16 cellular contexts compared by ENCODE assay signal in genomic region chr1:23726669-23727068, GRCh38. TPM values are rescaled to one million over a fixed set of nuclear protein-coding genes. Genes with fewer than 3 reads are reported as not detected.
DNase-seq lines count a peak whose midpoint lies in the region; ATAC-seq and TF ChIP-seq lines count a peak whose summit lies in the region.
"Had no signal": no experiment of that assay in that cellular context is flagged by ENCODE, and none has a peak within 500 bp of the region (broad histone marks: within the 10 kb centered on the region; RNA-seq: fewer than 3 reads in every experiment).

No MANE protein-coding gene starts in this region.

- intact Hi-C loops in prostate gland (cut with DNase I), result no loop called here

- TF ChIP-seq POLR2A in prostate gland (IDR thresholded peaks at IDR 0.05), result no peak

- H3K4me3 ChIP-seq in BLaER1 treated with 17β-estradiol and CSF1 and Interleukin-3, amounts not matched to agents 10 nM and 100 nM, result no peak overlapping the region
- no peak overlapping the region for H3K4me3 ChIP-seq in prostate gland
- H3K4me3 ChIP-seq: HAP-1, neural progenitor cell, tibial nerve had no signal

- no peak overlapping the region for H3K9ac ChIP-seq in BLaER1 treated with 17β-estradiol and CSF1 and Interleukin-3, amounts not matched to agents 10 nM and 100 nM
- H3K9ac ChIP-seq: neural progenitor cell had no signal

- no peak for ATAC-seq in HG03139 (IDR thresholded peaks at IDR 0.05; ENCODE audit: unreplicated experiment)
- ATAC-seq: PC-3 had no signal

- H3K4me1 ChIP-seq in BLaER1 treated with 17β-estradiol and CSF1 and Interleukin-3, amounts not matched to agents 10 nM and 100 nM, result peaks cover 31 to 61% (median 51%) of the 10 kb centered on the region in 10 experiments
- peaks cover 4% of the 10 kb centered on the region for H3K4me1 ChIP-seq in prostate gland (replicated peaks)
- H3K4me1 ChIP-seq: HAP-1, neural progenitor cell had no signal

- peaks cover 0 to 13% (median 0%) of the 10 kb centered on the region in 11 experiments; a peak in 2 of 22 replicates for H3K36me3 ChIP-seq in BLaER1 treated with 17β-estradiol and CSF1 and Interleukin-3, amounts not matched to agents 10 nM and 100 nM
- no peaks in the 10 kb centered on the region for H3K36me3 ChIP-seq in prostate gland
- H3K36me3 ChIP-seq: HAP-1, neural progenitor cell, tibial nerve had no signal

- TF ChIP-seq CTCF in prostate gland (IDR thresholded peaks at IDR 0.05), result no peak

- H3K9me3 ChIP-seq in BLaER1 treated with 17β-estradiol and CSF1 and Interleukin-3, amounts not matched to agents 10 nM and 100 nM (replicated peaks in 1 of 11), result no peaks in the 10 kb centered on the region
- no peaks in the 10 kb centered on the region for H3K9me3 ChIP-seq in prostate gland
- H3K9me3 ChIP-seq: Caco-2, HAP-1, tibial nerve had no signal

- peak overlapping the region in 7 of 11 experiments; percentile 32 to 76 (median 60); a peak in 10 of 22 replicates for H3K4me2 ChIP-seq in BLaER1 treated with 17β-estradiol and CSF1 and Interleukin-3, amounts not matched to agents 10 nM and 100 nM
- H3K4me2 ChIP-seq: neural progenitor cell had no signal

- 92% methylated on average over 2 of the region's 2 CpGs for WGBS in prostate gland

- DNase-seq in MV-4-11 (lab: John Stamatoyannopoulos, UW), result peak; percentile 2
- DNase-seq in fibroblast of gingiva (ENCODE audit: low read depth), result peak; percentile 45
- DNase-seq in prostate gland (ENCODE audit: low spot score), result no peak
- no peak for DNase-seq in NCI-H748 (lab: John Stamatoyannopoulos, UW; ENCODE audit: unreplicated experiment)
- DNase-seq in NCI-H2081 (lab: John Stamatoyannopoulos, UW), result no peak
- no peak for DNase-seq in NCI-H446 treated with DMSO at 0.1 percent for 48 hours (lab: John Stamatoyannopoulos, UW)
- DNase-seq: MM.1S; NCI-H774; PC-3; stimulated activated CD4-positive, alpha-beta T cell treated with anti-CD3 and anti-CD28 coated beads, Interleukin-12 subunit alpha, Interleukin-12 subunit beta, amount 100 ng/mL, for 4 hours had no signal

- H4K20me1 ChIP-seq in BLaER1 treated with 17β-estradiol and CSF1 and Interleukin-3, amounts not matched to agents 10 nM and 100 nM, result peaks cover 10 to 69% (median 17%) of the 10 kb centered on the region in 11 experiments; a peak in 15 of 22 replicates

- H3K27ac ChIP-seq in BLaER1 treated with 17β-estradiol and CSF1 and Interleukin-3, amounts not matched to agents 10 nM and 100 nM, result peak overlapping the region in 5 of 11 experiments; percentile 23 to 72 (median 67); a peak in 4 of 22 replicates
- H3K27ac ChIP-seq in prostate gland, result peak overlapping the region; percentile 68 to 75
- H3K27ac ChIP-seq: neural progenitor cell had no signal

- H3K27me3 ChIP-seq in BLaER1 treated with 17β-estradiol and CSF1 and Interleukin-3, amounts not matched to agents 10 nM and 100 nM, result no peaks in the 10 kb centered on the region
- H3K27me3 ChIP-seq in prostate gland (replicated peaks; ENCODE audit: insufficient read depth), result no peaks in the 10 kb centered on the region
- H3K27me3 ChIP-seq: neural progenitor cell, tibial nerve had no signal

RNA-seq across cellular contexts. Expression of gene ELOA, which starts 16.6 kb away (rescaled TPM):
- 10 to 100 TPM; 35.7 to 42.1 TPM for total RNA-seq in prostate gland

RNA-seq across cellular contexts. Expression of gene RPL11, which starts 35.1 kb away (rescaled TPM):
- 1,000 to 10,000 TPM in 1 of 2 donors, 100 to 1,000 TPM in 1; 784 to 1,458 TPM for total RNA-seq in prostate gland

RNA-seq across cellular contexts. Expression of gene PITHD1, which starts 51.5 kb away (rescaled TPM):
- total RNA-seq in prostate gland, result 10 to 100 TPM; 85.7 to 86.7 TPM

Comparison
In these comparisons a context has a peak if more than half of its experiments do, and no peak if none do; other contexts are left out.
1. DNase-seq: peak in MV-4-11 (single experiment) and fibroblast of gingiva (single experiment); none in prostate gland (single experiment), NCI-H748 (single experiment), NCI-H2081 (0 of 2) and NCI-H446 treated with DMSO at 0.1 percent for 48 hours (single experiment).